Comparison of ENCODE assay signal across 8 cellular contexts in the genomic region with DNA sequence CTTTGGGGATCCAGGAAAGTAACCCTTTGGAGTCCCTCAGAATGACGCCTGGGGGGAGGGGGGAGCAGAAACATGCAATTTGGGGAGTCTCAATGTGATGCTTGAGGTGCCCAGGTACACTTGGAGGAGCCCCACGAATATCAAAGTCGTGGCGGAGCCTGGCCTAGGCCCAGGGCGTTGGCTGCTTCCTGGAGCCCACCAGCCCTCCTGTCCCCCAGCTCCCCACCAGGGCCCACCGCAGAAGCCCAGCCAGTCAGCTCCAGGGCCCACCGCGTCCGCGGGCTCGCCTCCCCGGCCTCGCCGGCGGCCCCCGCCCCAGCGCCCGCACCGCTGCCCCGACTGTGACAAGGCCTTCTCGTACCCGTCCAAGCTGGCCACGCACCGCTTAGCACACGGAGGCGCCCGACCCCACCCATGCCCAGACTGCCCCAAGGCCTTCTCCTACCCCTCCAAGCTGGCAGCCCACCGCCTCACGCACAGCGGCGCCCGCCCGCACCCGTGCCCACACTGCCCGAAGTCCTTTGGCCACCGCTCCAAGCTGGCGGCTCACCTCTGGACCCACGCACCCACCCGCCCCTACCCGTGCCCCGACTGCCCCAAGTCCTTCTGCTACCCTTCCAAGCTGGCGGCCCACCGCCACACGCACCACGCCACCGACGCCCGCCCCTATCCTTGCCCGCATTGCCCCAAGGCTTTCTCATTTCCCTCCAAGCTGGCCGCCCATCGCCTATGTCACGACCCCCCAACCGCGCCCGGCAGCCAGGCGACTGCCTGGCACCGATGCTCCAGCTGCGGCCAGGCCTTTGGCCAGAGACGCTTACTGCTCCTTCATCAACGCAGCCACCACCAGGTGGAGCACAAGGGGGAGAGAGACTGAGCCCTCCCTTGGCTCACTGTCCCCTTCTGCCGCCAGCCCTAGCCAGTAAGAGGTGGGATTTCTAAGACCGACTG.
A peak's percentile ranks its signal among the peaks of the same experiment; 100 is the strongest.
DNase-seq lines count a peak whose midpoint lies in the region; TF ChIP-seq lines count a peak whose summit lies in the region.

No MANE protein-coding gene starts in this region.

- in situ Hi-C loops in astrocyte of the cerebellum (cut with HindIII; ENCODE audit: low sequenced_read_pairs): no loop called here

- POLR2A ChIA-PET in GM10248 (lab: Yijun Ruan, JAX): no interaction called here

- peak; percentile 62 for TF ChIP-seq CTCF in GM10248 (IDR thresholded peaks at IDR 0.05; ENCODE audit: control extremely low read depth, extremely low read depth, low read depth, missing control alignments)
- peak; percentile 67 for TF ChIP-seq CTCF in astrocyte of the cerebellum (IDR thresholded peaks at IDR 0.05; ENCODE audit: low read depth, low read length, missing control alignments)
- peak; percentile 74 for TF ChIP-seq CTCF in retinal pigment epithelial cell (conservative IDR thresholded peaks at IDR 0.05; ENCODE audit: low read depth, low read length)

- DNase-seq in GM10248 (ENCODE audit: extremely low spot score): peak; percentile 39
- DNase-seq in NCI-H82 (lab: John Stamatoyannopoulos, UW): peak; percentile 88
- peak; percentile 46 for DNase-seq in astrocyte of the cerebellum (ENCODE audit: low read depth)
- DNase-seq in hippocampal formation (lab: John Stamatoyannopoulos, UW): peak; percentile 25 to 40
- no peak for DNase-seq in retinal pigment epithelial cell (ENCODE audit: low read depth)
- no peak for DNase-seq in NCI-H1436 (lab: John Stamatoyannopoulos, UW)
- no peak for DNase-seq in cortex of kidney (lab: John Stamatoyannopoulos, UW)
- DNase-seq in NCI-H524 treated with DMSO at 0.1 percent for 48 hours (lab: John Stamatoyannopoulos, UW): no peak

- H3K4me3 ChIP-seq in astrocyte of the cerebellum (ENCODE audit: low read depth, low read length) (no peak overlapping the region), retinal pigment epithelial cell (ENCODE audit: low read length) (no peak overlapping the region)

- CTCF ChIA-PET in GM10248 (lab: Yijun Ruan, JAX): interaction anchor here (0.9 to 9.2 kb wide), 14 partner anchors 10 to 230 kb away, joined by 3 to 79 read pairs (median 4); a partner anchor contains a TSS

Comparison
In these comparisons a context has a peak if more than half of its experiments do, and no peak if none do; other contexts are left out.
1. DNase-seq: peak in GM10248 (single experiment), NCI-H82 (single experiment), astrocyte of the cerebellum (single experiment) and hippocampal formation (2 of 2); none in retinal pigment epithelial cell (single experiment), NCI-H1436 (single experiment), cortex of kidney (single experiment) and NCI-H524 treated with DMSO at 0.1 percent for 48 hours (single experiment).
2. Peak in every context shown above with its lines, with median percentiles within 50 percentile points of each other: CTCF ChIP-seq.